Comparison of ENCODE assay signal across 10 cellular contexts in the genomic region with DNA sequence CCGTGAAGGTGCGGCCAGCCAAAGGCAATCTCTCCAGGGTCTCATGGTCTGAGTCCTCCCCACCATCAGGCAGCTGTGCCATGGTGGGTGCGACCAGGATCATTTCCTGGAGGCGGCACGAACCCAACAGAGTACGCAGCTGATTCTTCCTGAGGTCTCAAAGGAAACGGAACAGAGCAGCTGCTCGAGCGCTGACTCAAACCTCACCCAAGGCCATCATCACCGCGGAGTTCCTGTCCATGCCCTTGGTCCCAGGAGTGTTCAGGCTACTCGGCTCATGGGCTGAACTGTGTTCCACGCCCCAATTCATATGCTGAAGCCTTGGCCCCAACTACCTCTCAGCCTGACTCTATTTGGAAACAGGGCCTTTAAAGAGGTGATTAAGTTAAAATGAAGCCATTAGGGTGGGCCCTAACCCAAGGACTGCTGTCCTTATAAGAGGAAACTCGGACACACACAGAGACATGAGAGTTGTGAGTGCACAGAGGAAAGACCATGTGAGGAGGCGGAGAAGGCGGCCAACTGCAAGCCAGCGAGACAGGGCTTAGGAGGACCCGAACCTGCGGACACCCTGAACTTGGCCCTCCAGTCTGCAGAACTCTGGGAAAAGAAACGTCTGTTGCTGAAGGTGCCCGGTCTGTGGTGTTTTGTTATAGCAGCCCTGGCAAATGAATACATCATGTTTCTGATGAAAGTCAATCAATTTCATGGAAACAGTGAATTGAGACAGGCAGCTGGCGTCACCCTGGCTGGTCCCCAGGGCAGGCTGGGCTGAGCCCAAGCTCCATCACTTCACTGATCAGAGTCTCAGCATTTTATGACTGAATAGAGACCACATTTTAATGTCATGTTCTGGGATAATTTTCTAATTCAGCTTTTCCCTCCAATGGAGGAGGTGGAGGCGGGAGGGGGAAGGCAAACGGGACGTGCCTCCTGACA. TPM values are rescaled to one million over a fixed set of nuclear protein-coding genes. Genes with fewer than 3 reads are reported as not detected.
DNase-seq lines count a peak whose midpoint lies in the region; ATAC-seq and TF ChIP-seq lines count a peak whose summit lies in the region.
"Had no signal": no experiment of that assay in that cellular context is flagged by ENCODE, and none has a peak within 500 bp of the region (broad histone marks: within the 10 kb centered on the region; RNA-seq: fewer than 3 reads in every experiment).

No MANE protein-coding gene starts in this region.

- TF ChIP-seq EP300 in neural cell (conservative IDR thresholded peaks at IDR 0.05; ENCODE audit: poor library complexity, severe bottlenecking), result no peak

- H3K9me3 Mint-ChIP-seq in chondrocyte (ENCODE audit: low read depth), result no peaks in the 10 kb centered on the region

- peak; percentile 29 for DNase-seq in EL
- no peak for DNase-seq in chondrocyte (ENCODE audit: low spot score)
- no peak for DNase-seq in NCI-H1092 (lab: John Stamatoyannopoulos, UW)

- no peaks in the 10 kb centered on the region for H3K36me3 ChIP-seq in neural cell (ENCODE audit: insufficient read depth, low read length)
- H3K36me3 ChIP-seq: Peyer's patch had no signal

- H3K27me3 ChIP-seq in neural cell (ENCODE audit: insufficient read depth, low read depth, low read length), result no peaks in the 10 kb centered on the region
- H3K27me3 ChIP-seq: Peyer's patch had no signal

- peak overlapping the region; percentile 97 for H3K27ac ChIP-seq in neural cell (ENCODE audit: low read length)

- peak overlapping the region; percentile 79 for H3K9ac ChIP-seq in neural cell (ENCODE audit: low read length)

- peaks cover 16% of the 10 kb centered on the region for H3K79me2 ChIP-seq in neural cell (replicated peaks; ENCODE audit: insufficient read depth, low read length)

- ATAC-seq in HG03064 (IDR thresholded peaks at IDR 0.05; ENCODE audit: low read depth, unreplicated experiment) (peak; percentile 88), HG02571 (IDR thresholded peaks at IDR 0.05; ENCODE audit: unreplicated experiment) (no peak), GM21526 (IDR thresholded peaks at IDR 0.05; ENCODE audit: low FRiP score, unreplicated experiment) (no peak), HG03159 (IDR thresholded peaks at IDR 0.05; ENCODE audit: unreplicated experiment) (no peak)

- no peaks in the 10 kb centered on the region for H3K36me3 Mint-ChIP-seq in chondrocyte (ENCODE audit: low read depth)
- H3K36me3 Mint-ChIP-seq: activated naive CD8-positive, alpha-beta T cell had no signal

- no peaks in the 10 kb centered on the region for H3K9me2 ChIP-seq in neural cell (ENCODE audit: insufficient read depth, low read length)

- no peaks in the 10 kb centered on the region for H4K20me1 ChIP-seq in neural cell (ENCODE audit: insufficient read depth)

- no peaks in the 10 kb centered on the region for H3K9me3 ChIP-seq in neural cell (ENCODE audit: low read length)
- H3K9me3 ChIP-seq: Peyer's patch had no signal

- no peak for TF ChIP-seq CTCF in chondrocyte (IDR thresholded peaks at IDR 0.05)
- TF ChIP-seq CTCF in neural cell (IDR thresholded peaks at IDR 0.05; ENCODE audit: poor library complexity, severe bottlenecking), result no peak

- peak overlapping the region; percentile 52 for H2AFZ ChIP-seq in neural cell (ENCODE audit: low read depth, low read length)

- no peak for TF ChIP-seq RAD21 in neural cell (conservative IDR thresholded peaks at IDR 0.05)

- H3K27me3 Mint-ChIP-seq in chondrocyte (ENCODE audit: low read depth), result no peaks in the 10 kb centered on the region
- H3K27me3 Mint-ChIP-seq: activated naive CD8-positive, alpha-beta T cell had no signal

- peak overlapping the region; percentile 80 for H3K27ac Mint-ChIP-seq in chondrocyte (ENCODE audit: unreplicated experiment)
- H3K27ac Mint-ChIP-seq: activated naive CD8-positive, alpha-beta T cell had no signal

- peak overlapping the region; percentile 56 for H3K4me3 ChIP-seq in neural cell (ENCODE audit: low read length)
- H3K4me3 ChIP-seq: Peyer's patch had no signal

- no peaks in the 10 kb centered on the region for H3F3A ChIP-seq in neural cell (ENCODE audit: insufficient read depth, low read length, poor library complexity, severe bottlenecking)

- H3K4me3 Mint-ChIP-seq in chondrocyte (ENCODE audit: unreplicated experiment), result no peak overlapping the region
- H3K4me3 Mint-ChIP-seq: activated naive CD8-positive, alpha-beta T cell had no signal

- H3K4me2 ChIP-seq in neural cell (ENCODE audit: low read length), result peak overlapping the region; percentile 26

- H3K4me1 Mint-ChIP-seq in chondrocyte (ENCODE audit: low read depth), result peaks cover 80% of the 10 kb centered on the region

TF ChIP-seq in neural cell, 6 proteins besides CTCF, POLR2A, EP300 and RAD21:
- TF ChIP-seq TAF1 (IDR thresholded peaks at IDR 0.05; ENCODE audit: low read depth), result no peak
- no peak for TF ChIP-seq MXI1 (conservative IDR thresholded peaks at IDR 0.05; ENCODE audit: poor library complexity, severe bottlenecking)
- TF ChIP-seq, protein P1, sequence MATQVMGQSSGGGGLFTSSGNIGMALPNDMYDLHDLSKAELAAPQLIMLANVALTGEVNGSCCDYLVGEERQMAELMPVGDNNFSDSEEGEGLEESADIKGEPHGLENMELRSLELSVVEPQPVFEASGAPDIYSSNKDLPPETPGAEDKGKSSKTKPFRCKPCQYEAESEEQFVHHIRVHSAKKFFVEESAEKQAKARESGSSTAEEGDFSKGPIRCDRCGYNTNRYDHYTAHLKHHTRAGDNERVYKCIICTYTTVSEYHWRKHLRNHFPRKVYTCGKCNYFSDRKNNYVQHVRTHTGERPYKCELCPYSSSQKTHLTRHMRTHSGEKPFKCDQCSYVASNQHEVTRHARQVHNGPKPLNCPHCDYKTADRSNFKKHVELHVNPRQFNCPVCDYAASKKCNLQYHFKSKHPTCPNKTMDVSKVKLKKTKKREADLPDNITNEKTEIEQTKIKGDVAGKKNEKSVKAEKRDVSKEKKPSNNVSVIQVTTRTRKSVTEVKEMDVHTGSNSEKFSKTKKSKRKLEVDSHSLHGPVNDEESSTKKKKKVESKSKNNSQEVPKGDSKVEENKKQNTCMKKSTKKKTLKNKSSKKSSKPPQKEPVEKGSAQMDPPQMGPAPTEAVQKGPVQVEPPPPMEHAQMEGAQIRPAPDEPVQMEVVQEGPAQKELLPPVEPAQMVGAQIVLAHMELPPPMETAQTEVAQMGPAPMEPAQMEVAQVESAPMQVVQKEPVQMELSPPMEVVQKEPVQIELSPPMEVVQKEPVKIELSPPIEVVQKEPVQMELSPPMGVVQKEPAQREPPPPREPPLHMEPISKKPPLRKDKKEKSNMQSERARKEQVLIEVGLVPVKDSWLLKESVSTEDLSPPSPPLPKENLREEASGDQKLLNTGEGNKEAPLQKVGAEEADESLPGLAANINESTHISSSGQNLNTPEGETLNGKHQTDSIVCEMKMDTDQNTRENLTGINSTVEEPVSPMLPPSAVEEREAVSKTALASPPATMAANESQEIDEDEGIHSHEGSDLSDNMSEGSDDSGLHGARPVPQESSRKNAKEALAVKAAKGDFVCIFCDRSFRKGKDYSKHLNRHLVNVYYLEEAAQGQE (IDR thresholded peaks at IDR 0.05; ENCODE audit: borderline replicate concordance), result no peak
- TF ChIP-seq EZH2 (IDR thresholded peaks at IDR 0.05; ENCODE audit: borderline replicate concordance, insufficient read depth, low read length, poor library complexity, severe bottlenecking), result no peak
- no peak for TF ChIP-seq POLR2AphosphoS5 (IDR thresholded peaks at IDR 0.05)
- no peak for TF ChIP-seq SMC3 (conservative IDR thresholded peaks at IDR 0.05; ENCODE audit: poor library complexity)

RNA-seq across cellular contexts. Expression of a gene that starts 13.7 kb away (rescaled TPM):
- total RNA-seq in chondrocyte, result 141 to 200 TPM (median 197 TPM) in 3 replicates
- polyA plus RNA-seq in neural cell, result 137 and 143 TPM in 2 replicates
- 109 and 114 TPM in 2 replicates for polyA minus RNA-seq in neural cell

RNA-seq across cellular contexts. Expression of a gene that starts 29.4 kb away (rescaled TPM):
- total RNA-seq in chondrocyte, result 22.4 to 27.2 TPM (median 25.0 TPM) in 3 replicates
- polyA plus RNA-seq in neural cell, result 21.7 and 37.6 TPM in 2 replicates
- polyA minus RNA-seq in neural cell, result 23.3 and 23.4 TPM in 2 replicates

RNA-seq across cellular contexts. Expression of a gene that starts 29.6 kb away (rescaled TPM):
- 24.3 to 28.4 TPM (median 27.0 TPM) in 3 replicates for total RNA-seq in chondrocyte
- 53.3 and 59.8 TPM in 2 replicates for polyA plus RNA-seq in neural cell
- polyA minus RNA-seq in neural cell, result 21.7 and 26.0 TPM in 2 replicates

RNA-seq across cellular contexts. Expression of a gene that starts 40.1 kb away (rescaled TPM):
- 94.4 to 183 TPM (median 95.2 TPM) in 3 replicates for total RNA-seq in chondrocyte
- polyA plus RNA-seq in neural cell, result 350 and 355 TPM in 2 replicates
- polyA minus RNA-seq in neural cell, result 135 and 143 TPM in 2 replicates

RNA-seq across cellular contexts. Expression of a gene that starts 40.9 kb away (rescaled TPM):
- total RNA-seq in chondrocyte, result 30.3 to 33.6 TPM (median 31.1 TPM) in 3 replicates
- 36.1 and 43.1 TPM in 2 replicates for polyA plus RNA-seq in neural cell
- 56.6 and 67.4 TPM in 2 replicates for polyA minus RNA-seq in neural cell
